Comparison of ENCODE assay signal across 19 cellular contexts in genomic region chr16:49747654-49748053, GRCh38.
"Had no signal": no experiment of that assay in that cellular context is flagged by ENCODE, and none has a peak within 500 bp of the region (broad histone marks: within the 10 kb centered on the region; RNA-seq: fewer than 3 reads in every experiment).

No MANE protein-coding gene starts in this region.

- H3K9me3 Mint-ChIP-seq: IgD-negative memory B cell had no signal

- H3K27ac Mint-ChIP-seq: IgD-negative memory B cell had no signal

- H3K36me3 ChIP-seq: SJSA1 had no signal

- H3K9me3 ChIP-seq: SJSA1, SK-N-SH had no signal

- H3K4me3 Mint-ChIP-seq: IgD-negative memory B cell had no signal

- H3K36me3 Mint-ChIP-seq: IgD-negative memory B cell had no signal

- H3K4me3 ChIP-seq: K562, SJSA1 had no signal

- H3K4me2 ChIP-seq: KMS-11, SK-N-SH had no signal

- DNase-seq: Kasumi-1, MV-4-11, NCI-H1417 treated with DMSO at 0.1 percent for 48 hours, NCI-H1930, NCI-H2081, NCI-H2107, NCI-H526 treated with DMSO at 0.1 percent for 48 hours, NCI-H774, PC-3, Right ventricle myocardium superior, SIG-M5, SK-N-SH, SW 1271 had no signal

- H3K9ac ChIP-seq: KMS-11, SK-N-SH had no signal

- H3K27me3 ChIP-seq: SJSA1 had no signal

- ATAC-seq: K562, Panc1, PC-3 had no signal

- H3K27ac ChIP-seq: HL-60, KMS-11, SJSA1 had no signal
